ENCODE assay signal across 1 cellular context in the genomic region with DNA sequence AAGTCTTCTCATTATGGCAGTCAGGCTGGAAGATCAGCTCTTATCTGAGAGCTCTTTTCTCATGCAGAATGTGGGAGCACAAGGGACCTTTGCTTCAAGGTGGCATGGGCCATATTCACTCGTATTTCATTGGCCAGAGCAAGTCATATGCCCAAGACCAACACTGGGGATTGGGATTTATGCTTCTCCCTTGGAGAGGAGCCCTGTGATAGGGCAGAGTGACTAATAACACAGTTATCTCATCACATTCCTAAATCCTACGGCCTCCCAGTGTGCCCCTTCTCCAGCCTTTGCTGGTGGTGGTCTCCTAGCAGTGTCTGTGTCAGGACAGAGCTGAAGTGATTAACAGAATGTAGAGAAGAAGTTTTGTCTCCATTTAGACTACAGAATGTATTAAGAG.
TF ChIP-seq lines count a peak whose summit lies in the region.

No MANE protein-coding gene starts in this region.

TF ChIP-seq in WTC11, 78 proteins besides CTCF, POLR2A, EP300 and RAD21 (continued from another document):
- TF ChIP-seq, protein P1, sequence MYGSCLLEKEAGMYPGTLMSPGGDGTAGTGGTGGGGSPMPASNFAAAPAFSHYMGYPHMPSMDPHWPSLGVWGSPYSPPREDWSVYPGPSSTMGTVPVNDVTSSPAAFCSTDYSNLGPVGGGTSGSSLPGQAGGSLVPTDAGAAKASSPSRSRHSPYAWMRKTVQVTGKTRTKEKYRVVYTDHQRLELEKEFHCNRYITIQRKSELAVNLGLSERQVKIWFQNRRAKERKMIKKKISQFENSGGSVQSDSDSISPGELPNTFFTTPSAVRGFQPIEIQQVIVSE (CRISPR knock-in tag; IDR thresholded peaks at IDR 0.05; ENCODE audit: borderline replicate concordance): no peak
- no peak for TF ChIP-seq ZNF232 (CRISPR knock-in tag; IDR thresholded peaks at IDR 0.05)
- TF ChIP-seq, protein P2, sequence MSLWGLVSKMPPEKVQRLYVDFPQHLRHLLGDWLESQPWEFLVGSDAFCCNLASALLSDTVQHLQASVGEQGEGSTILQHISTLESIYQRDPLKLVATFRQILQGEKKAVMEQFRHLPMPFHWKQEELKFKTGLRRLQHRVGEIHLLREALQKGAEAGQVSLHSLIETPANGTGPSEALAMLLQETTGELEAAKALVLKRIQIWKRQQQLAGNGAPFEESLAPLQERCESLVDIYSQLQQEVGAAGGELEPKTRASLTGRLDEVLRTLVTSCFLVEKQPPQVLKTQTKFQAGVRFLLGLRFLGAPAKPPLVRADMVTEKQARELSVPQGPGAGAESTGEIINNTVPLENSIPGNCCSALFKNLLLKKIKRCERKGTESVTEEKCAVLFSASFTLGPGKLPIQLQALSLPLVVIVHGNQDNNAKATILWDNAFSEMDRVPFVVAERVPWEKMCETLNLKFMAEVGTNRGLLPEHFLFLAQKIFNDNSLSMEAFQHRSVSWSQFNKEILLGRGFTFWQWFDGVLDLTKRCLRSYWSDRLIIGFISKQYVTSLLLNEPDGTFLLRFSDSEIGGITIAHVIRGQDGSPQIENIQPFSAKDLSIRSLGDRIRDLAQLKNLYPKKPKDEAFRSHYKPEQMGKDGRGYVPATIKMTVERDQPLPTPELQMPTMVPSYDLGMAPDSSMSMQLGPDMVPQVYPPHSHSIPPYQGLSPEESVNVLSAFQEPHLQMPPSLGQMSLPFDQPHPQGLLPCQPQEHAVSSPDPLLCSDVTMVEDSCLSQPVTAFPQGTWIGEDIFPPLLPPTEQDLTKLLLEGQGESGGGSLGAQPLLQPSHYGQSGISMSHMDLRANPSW (CRISPR knock-in tag; conservative IDR thresholded peaks at IDR 0.05; ENCODE audit: low read depth): no peak
- TF ChIP-seq ATF6 (CRISPR knock-in tag; IDR thresholded peaks at IDR 0.05): no peak
- TF ChIP-seq ZNF396 (CRISPR knock-in tag; IDR thresholded peaks at IDR 0.05; ENCODE audit: borderline replicate concordance): no peak
- TF ChIP-seq ARID4B (CRISPR knock-in tag; IDR thresholded peaks at IDR 0.05; ENCODE audit: borderline replicate concordance): no peak
- TF ChIP-seq, protein P3, sequence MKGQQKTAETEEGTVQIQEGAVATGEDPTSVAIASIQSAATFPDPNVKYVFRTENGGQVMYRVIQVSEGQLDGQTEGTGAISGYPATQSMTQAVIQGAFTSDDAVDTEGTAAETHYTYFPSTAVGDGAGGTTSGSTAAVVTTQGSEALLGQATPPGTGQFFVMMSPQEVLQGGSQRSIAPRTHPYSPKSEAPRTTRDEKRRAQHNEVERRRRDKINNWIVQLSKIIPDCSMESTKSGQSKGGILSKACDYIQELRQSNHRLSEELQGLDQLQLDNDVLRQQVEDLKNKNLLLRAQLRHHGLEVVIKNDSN (CRISPR knock-in tag; IDR thresholded peaks at IDR 0.05): no peak
